In the genomic region with DNA sequence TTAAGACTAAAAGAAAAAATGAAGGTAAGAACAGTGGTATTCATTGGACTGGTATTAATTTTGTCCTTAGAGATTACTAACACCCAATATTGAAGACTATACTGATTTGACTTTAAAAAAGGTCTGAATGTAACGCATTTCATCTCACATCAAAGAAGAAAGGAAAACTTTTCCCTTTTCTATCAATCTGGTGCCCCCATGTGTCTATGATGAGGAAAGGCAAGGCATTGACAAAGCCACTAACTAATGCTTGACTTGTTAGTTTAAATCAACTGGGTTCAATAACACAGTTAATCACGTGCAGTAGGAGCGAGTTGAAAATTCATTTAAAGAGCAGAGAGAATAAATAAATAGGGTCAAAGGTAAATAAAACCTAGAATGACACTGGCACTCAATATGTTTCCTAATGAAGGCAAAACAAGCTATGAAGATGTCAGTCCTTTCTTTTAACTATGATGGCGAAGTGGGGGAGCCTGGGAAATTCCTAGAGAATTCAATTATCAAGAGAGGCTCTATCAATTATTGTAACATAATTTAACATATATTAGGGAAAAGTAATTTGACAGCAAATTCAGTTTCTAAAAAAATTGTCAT, we compare ENCODE assay signal across 10 cellular contexts.
DNase-seq lines count a peak whose midpoint lies in the region; ATAC-seq and TF ChIP-seq lines count a peak whose summit lies in the region.
"Had no signal": no experiment of that assay in that cellular context is flagged by ENCODE, and none has a peak within 500 bp of the region (broad histone marks: within the 10 kb centered on the region; RNA-seq: fewer than 3 reads in every experiment).

No MANE protein-coding gene starts in this region.

- H3K9me2 ChIP-seq in hepatocyte (replicated peaks; ENCODE audit: insufficient read depth): no peaks in the 10 kb centered on the region

- no peak for TF ChIP-seq POLR2A in transverse colon (IDR thresholded peaks at IDR 0.05)

- H3K9me3 Mint-ChIP-seq in WTC11: peaks cover 8% of the 10 kb centered on the region; the same call in 1 of the 2 replicates

- DNase-seq in GM10248 (ENCODE audit: extremely low spot score): no peak
- peak; percentile 42 for DNase-seq in LHCN-M2 (ENCODE audit: low read depth)
- no peak for DNase-seq in WTC11 (ENCODE audit: low spot score)
- DNase-seq in hepatocyte (ENCODE audit: low spot score): peak; percentile 63
- DNase-seq in transverse colon: no peak
- no peak for DNase-seq in NK-92 (lab: John Stamatoyannopoulos, UW; ENCODE audit: unreplicated experiment)
- DNase-seq in activated CD4-positive, alpha-beta T cell treated with anti-CD3 and anti-CD28 coated beads for 48 hours: no peak
- DNase-seq: naive B cell had no signal

- H3K4me3 ChIP-seq in hepatocyte (no peak overlapping the region), transverse colon (no peak overlapping the region)
- H3K4me3 ChIP-seq: SJSA1 had no signal

- no peaks in the 10 kb centered on the region for H3K79me2 ChIP-seq in hepatocyte

- H3K4me1 Mint-ChIP-seq in WTC11: peaks cover 26% of the 10 kb centered on the region

- H3K4me2 ChIP-seq in hepatocyte: no peak overlapping the region

- in situ Hi-C loops in transverse colon (cut with MboI; ENCODE audit: low pct_ligation_motif_present in 1 of 4, low pct_unique_long_range_greater_than_20kb in 1 of 4, low sequenced_read_pairs in 3 of 4): loop anchor here (10.0 to 25.0 kb wide), 7 partner anchors 84 to 571 kb away; no protein-coding TSS in a partner anchor

- no peaks in the 10 kb centered on the region for H3K27me3 ChIP-seq in hepatocyte
- H3K27me3 ChIP-seq in transverse colon: no peaks in the 10 kb centered on the region

- CTCF ChIA-PET in GM10248 (lab: Yijun Ruan, JAX) (interaction anchor here (0.7 to 3.9 kb wide), 22 partner anchors 7 to 1258 kb away, joined by 3 to 24 read pairs (median 4); no protein-coding TSS in a partner anchor), WTC11 (lab: Charles Lee) (interaction anchor here (0.6 to 5.8 kb wide), 14 partner anchors 9 to 425 kb away, joined by 3 to 47 read pairs (median 3); no protein-coding TSS in a partner anchor)

- H3K27me3 Mint-ChIP-seq in WTC11 (ENCODE audit: low read depth): no peaks in the 10 kb centered on the region
- H3K27me3 Mint-ChIP-seq: naive B cell had no signal

- no peak overlapping the region for H2AFZ ChIP-seq in hepatocyte

- H3K4me1 ChIP-seq in hepatocyte (ENCODE audit: insufficient read depth) (no peaks in the 10 kb centered on the region), transverse colon (peaks cover 0 to 9% (median 2%) of the 10 kb centered on the region in 4 donors)
- H3K4me1 ChIP-seq: SJSA1 had no signal

- H3K27ac ChIP-seq in hepatocyte (no peak overlapping the region), transverse colon (no peak overlapping the region)
- H3K27ac ChIP-seq: SJSA1 had no signal

- TF ChIP-seq CTCF in GM10248 (IDR thresholded peaks at IDR 0.05; ENCODE audit: control extremely low read depth, extremely low read depth, low read depth, missing control alignments) (peak; percentile 56), WTC11 (IDR thresholded peaks at IDR 0.05) (0 out of 2 replicates have a peak, but pooled peaks have one; percentile 33), hepatocyte (IDR thresholded peaks at IDR 0.05; ENCODE audit: poor library complexity) (peak; percentile 86), transverse colon (IDR thresholded peaks at IDR 0.05) (peak; percentile 71 to 74 (median 74))

- intact Hi-C loops in transverse colon (cut with DNase I; ENCODE audit: low total_unique reads): loop anchor here (5.0 kb wide), 2 partner anchors 91 to 581 kb away; no protein-coding TSS in a partner anchor

- H3K9me3 ChIP-seq in hepatocyte (ENCODE audit: low read depth): no peaks in the 10 kb centered on the region
- H3K9me3 ChIP-seq in transverse colon: no peaks in the 10 kb centered on the region
- H3K9me3 ChIP-seq: SJSA1 had no signal

- no peak overlapping the region for H3K27ac Mint-ChIP-seq in WTC11

- H4K20me1 ChIP-seq in hepatocyte (ENCODE audit: insufficient read depth, poor library complexity, severe bottlenecking): no peaks in the 10 kb centered on the region

- TF ChIP-seq EP300 in transverse colon (IDR thresholded peaks at IDR 0.05; ENCODE audit: low read depth): no peak

- ATAC-seq in WTC11: peak; percentile 61; the same call in 1 of the 2 replicates
- no peak for ATAC-seq in HG02884 (IDR thresholded peaks at IDR 0.05; ENCODE audit: unreplicated experiment)

- POLR2A ChIA-PET in GM10248 (lab: Yijun Ruan, JAX) (no interaction called here), WTC11 (lab: Charles Lee) (no interaction called here)

- no peaks in the 10 kb centered on the region for H3K36me3 ChIP-seq in hepatocyte (replicated peaks; ENCODE audit: insufficient read depth, low read depth)
- no peaks in the 10 kb centered on the region for H3K36me3 ChIP-seq in transverse colon
- H3K36me3 ChIP-seq: SJSA1 had no signal

- WGBS in hepatocyte (ENCODE audit: low lambda C conversion rate, missing lambda C conversion rate): 43% methylated on average over 4 of the region's 4 CpGs
- WGBS in transverse colon (ENCODE audit: low coverage in 1 of 2), 2 donors: 34 to 39% methylated on average over 4 of the region's 4 CpGs

- H3K4me3 Mint-ChIP-seq in WTC11: no peak overlapping the region

- H3K36me3 Mint-ChIP-seq in WTC11: peaks cover 5% of the 10 kb centered on the region; the same call in 1 of the 2 replicates

TF ChIP-seq in WTC11, 78 proteins besides CTCF, POLR2A, EP300 and RAD21:
- TF ChIP-seq GRHL2 (CRISPR knock-in tag; IDR thresholded peaks at IDR 0.05; ENCODE audit: insufficient replicate concordance, severe bottlenecking): no peak
- TF ChIP-seq RORB (CRISPR knock-in tag; IDR thresholded peaks at IDR 0.05): no peak
- no peak for TF ChIP-seq CREB1 (CRISPR knock-in tag; IDR thresholded peaks at IDR 0.05)
- no peak for TF ChIP-seq NR1H2 (CRISPR knock-in tag; IDR thresholded peaks at IDR 0.05)
- TF ChIP-seq, protein P1, sequence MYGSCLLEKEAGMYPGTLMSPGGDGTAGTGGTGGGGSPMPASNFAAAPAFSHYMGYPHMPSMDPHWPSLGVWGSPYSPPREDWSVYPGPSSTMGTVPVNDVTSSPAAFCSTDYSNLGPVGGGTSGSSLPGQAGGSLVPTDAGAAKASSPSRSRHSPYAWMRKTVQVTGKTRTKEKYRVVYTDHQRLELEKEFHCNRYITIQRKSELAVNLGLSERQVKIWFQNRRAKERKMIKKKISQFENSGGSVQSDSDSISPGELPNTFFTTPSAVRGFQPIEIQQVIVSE (CRISPR knock-in tag; IDR thresholded peaks at IDR 0.05; ENCODE audit: borderline replicate concordance): no peak
- TF ChIP-seq CBFB (CRISPR knock-in tag; IDR thresholded peaks at IDR 0.05; ENCODE audit: low read depth): no peak
- no peak for TF ChIP-seq TP53 (CRISPR knock-in tag; IDR thresholded peaks at IDR 0.05)
- TF ChIP-seq, protein P2, sequence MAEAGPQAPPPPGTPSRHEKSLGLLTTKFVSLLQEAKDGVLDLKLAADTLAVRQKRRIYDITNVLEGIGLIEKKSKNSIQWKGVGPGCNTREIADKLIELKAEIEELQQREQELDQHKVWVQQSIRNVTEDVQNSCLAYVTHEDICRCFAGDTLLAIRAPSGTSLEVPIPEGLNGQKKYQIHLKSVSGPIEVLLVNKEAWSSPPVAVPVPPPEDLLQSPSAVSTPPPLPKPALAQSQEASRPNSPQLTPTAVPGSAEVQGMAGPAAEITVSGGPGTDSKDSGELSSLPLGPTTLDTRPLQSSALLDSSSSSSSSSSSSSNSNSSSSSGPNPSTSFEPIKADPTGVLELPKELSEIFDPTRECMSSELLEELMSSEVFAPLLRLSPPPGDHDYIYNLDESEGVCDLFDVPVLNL (CRISPR knock-in tag; IDR thresholded peaks at IDR 0.05; ENCODE audit: borderline replicate concordance, low read depth): no peak
- no peak for TF ChIP-seq ZNF138 (CRISPR knock-in tag; conservative IDR thresholded peaks at IDR 0.05)
- TF ChIP-seq ZNF396 (CRISPR knock-in tag; IDR thresholded peaks at IDR 0.05; ENCODE audit: borderline replicate concordance): no peak
- TF ChIP-seq, protein P3, sequence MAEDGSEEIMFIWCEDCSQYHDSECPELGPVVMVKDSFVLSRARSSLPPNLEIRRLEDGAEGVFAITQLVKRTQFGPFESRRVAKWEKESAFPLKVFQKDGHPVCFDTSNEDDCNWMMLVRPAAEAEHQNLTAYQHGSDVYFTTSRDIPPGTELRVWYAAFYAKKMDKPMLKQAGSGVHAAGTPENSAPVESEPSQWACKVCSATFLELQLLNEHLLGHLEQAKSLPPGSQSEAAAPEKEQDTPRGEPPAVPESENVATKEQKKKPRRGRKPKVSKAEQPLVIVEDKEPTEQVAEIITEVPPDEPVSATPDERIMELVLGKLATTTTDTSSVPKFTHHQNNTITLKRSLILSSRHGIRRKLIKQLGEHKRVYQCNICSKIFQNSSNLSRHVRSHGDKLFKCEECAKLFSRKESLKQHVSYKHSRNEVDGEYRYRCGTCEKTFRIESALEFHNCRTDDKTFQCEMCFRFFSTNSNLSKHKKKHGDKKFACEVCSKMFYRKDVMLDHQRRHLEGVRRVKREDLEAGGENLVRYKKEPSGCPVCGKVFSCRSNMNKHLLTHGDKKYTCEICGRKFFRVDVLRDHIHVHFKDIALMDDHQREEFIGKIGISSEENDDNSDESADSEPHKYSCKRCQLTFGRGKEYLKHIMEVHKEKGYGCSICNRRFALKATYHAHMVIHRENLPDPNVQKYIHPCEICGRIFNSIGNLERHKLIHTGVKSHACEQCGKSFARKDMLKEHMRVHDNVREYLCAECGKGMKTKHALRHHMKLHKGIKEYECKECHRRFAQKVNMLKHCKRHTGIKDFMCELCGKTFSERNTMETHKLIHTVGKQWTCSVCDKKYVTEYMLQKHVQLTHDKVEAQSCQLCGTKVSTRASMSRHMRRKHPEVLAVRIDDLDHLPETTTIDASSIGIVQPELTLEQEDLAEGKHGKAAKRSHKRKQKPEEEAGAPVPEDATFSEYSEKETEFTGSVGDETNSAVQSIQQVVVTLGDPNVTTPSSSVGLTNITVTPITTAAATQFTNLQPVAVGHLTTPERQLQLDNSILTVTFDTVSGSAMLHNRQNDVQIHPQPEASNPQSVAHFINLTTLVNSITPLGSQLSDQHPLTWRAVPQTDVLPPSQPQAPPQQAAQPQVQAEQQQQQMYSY (CRISPR knock-in tag; IDR thresholded peaks at IDR 0.05): no peak
- no peak for TF ChIP-seq ELF4 (CRISPR knock-in tag; IDR thresholded peaks at IDR 0.05; ENCODE audit: low read depth)
- TF ChIP-seq ZNF317 (CRISPR knock-in tag; IDR thresholded peaks at IDR 0.05; ENCODE audit: borderline replicate concordance, low read depth): no peak
- TF ChIP-seq SMAD4 (CRISPR knock-in tag; IDR thresholded peaks at IDR 0.05): no peak

Comparison
In these comparisons a context has a peak if more than half of its experiments do, and no peak if none do; other contexts are left out.
1. DNase-seq: peak in LHCN-M2 (single experiment) and hepatocyte (single experiment); none in GM10248 (single experiment), WTC11 (single experiment), transverse colon (single experiment), NK-92 (single experiment) and activated CD4-positive, alpha-beta T cell treated with anti-CD3 and anti-CD28 coated beads for 48 hours (single experiment).
2. CTCF ChIP-seq: peak in every context shown above with its lines; median percentile 86 in hepatocyte; 74 in transverse colon; 56 in GM10248; 33 in WTC11.